Comparison of ENCODE assay signal across 24 cellular contexts in the genomic region with DNA sequence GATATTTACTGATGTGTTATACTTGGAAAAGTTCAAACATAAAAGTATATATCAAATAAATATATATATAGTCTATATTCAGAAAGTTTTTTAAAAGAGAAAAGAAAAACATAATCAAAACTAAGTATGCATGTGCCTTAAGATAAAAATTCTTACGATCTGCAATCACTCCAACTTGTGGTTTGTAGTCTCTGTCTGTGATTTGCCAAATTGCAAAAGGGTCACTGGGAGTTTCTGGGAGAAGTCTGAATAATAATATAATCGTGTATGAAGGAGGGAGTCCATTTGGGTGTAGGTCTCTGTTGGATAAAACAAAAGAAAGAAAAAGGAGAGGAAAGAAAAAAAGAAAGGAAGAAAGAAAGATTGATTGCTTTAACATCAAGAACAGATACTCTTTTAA.
"Had no signal": no experiment of that assay in that cellular context is flagged by ENCODE, and none has a peak within 500 bp of the region (broad histone marks: within the 10 kb centered on the region; RNA-seq: fewer than 3 reads in every experiment).

No MANE protein-coding gene starts in this region.

- H3K36me3 ChIP-seq: neutrophil, pancreas, right atrium auricular region, thyroid gland had no signal

- H3K36me3 Mint-ChIP-seq: activated naive CD8-positive, alpha-beta T cell treated with anti-CD3 and anti-CD28 coated beads, Interleukin-2, amount 10 ng/mL, durations not matched to agents 7 days and 5 days; natural killer cell treated with Interleukin-12 subunit alpha and Interleukin-12 subunit beta and Interleukin-15 and Interleukin-18, amount 100 ng/mL, for 72 hours; WTC11 had no signal

- H3K9me3 Mint-ChIP-seq: activated naive CD4-positive, alpha-beta T cell treated with anti-CD3 and anti-CD28 coated beads for 36 hours; activated naive CD8-positive, alpha-beta T cell treated with anti-CD3 and anti-CD28 coated beads, Interleukin-2, amount 10 ng/mL, durations not matched to agents 7 days and 5 days; activated T-cell treated with anti-CD3 and anti-CD28 coated beads, Interleukin-2, amount 50 U/mL, for 72 hours; natural killer cell treated with Interleukin-12 subunit alpha and Interleukin-12 subunit beta and Interleukin-15 and Interleukin-18, amount 100 ng/mL, for 72 hours; WTC11 had no signal

- H3K9me3 ChIP-seq: body of pancreas, esophagus squamous epithelium, neutrophil, pancreas, psoas muscle, right atrium auricular region, thyroid gland had no signal

- FAIRE-seq: endothelial cell of umbilical vein had no signal

- H3K4me3 ChIP-seq: body of pancreas, esophagus squamous epithelium, pancreas, psoas muscle, right atrium auricular region, thyroid gland had no signal

- H3K27ac Mint-ChIP-seq: activated naive CD4-positive, alpha-beta T cell treated with anti-CD3 and anti-CD28 coated beads for 36 hours; activated naive CD8-positive, alpha-beta T cell treated with anti-CD3 and anti-CD28 coated beads, Interleukin-2, amount 10 ng/mL, durations not matched to agents 7 days and 5 days; activated T-cell treated with anti-CD3 and anti-CD28 coated beads, Interleukin-2, amount 50 U/mL, for 72 hours; natural killer cell treated with Interleukin-12 subunit alpha and Interleukin-12 subunit beta and Interleukin-15 and Interleukin-18, amount 100 ng/mL, for 72 hours; WTC11 had no signal

- DNase-seq: activated CD4-positive, alpha-beta T cell treated with anti-CD3 and anti-CD28 coated beads, Interleukin-2, amount 50 U/mL, for 48 hours; activated effector memory CD4-positive, alpha-beta T cell treated with Interleukin-2 at 50 U/mL for 16 hours; activated naive CD4-positive, alpha-beta T cell treated with anti-CD3 and anti-CD28 coated beads for 36 hours; activated naive CD8-positive, alpha-beta T cell treated with anti-CD3 and anti-CD28 coated beads, Interleukin-2, amount 10 ng/mL, durations not matched to agents 7 days and 5 days; activated T-cell treated with anti-CD3 and anti-CD28 coated beads, Interleukin-2, amount 50 U/mL, for 72 hours; body of pancreas; dermis blood vessel endothelial cell; effector memory CD4-positive, alpha-beta T cell; esophagus squamous epithelium; foreskin melanocyte; hippocampal formation; left ventricle myocardium superior; mammary epithelial cell; pancreas; psoas muscle; stimulated activated CD4-positive, alpha-beta T cell treated with anti-CD3 and anti-CD28 coated beads, Interleukin-4, amount 100 ng/mL, for 24 hours; stimulated activated naive CD4-positive, alpha-beta T cell treated with Interleukin-2 at 50 U/mL for 16 hours; T1000; thyroid gland had no signal

- H3K4me1 Mint-ChIP-seq: activated naive CD8-positive, alpha-beta T cell treated with anti-CD3 and anti-CD28 coated beads, Interleukin-2, amount 10 ng/mL, durations not matched to agents 7 days and 5 days; WTC11 had no signal

- H3K27me3 ChIP-seq: body of pancreas, esophagus squamous epithelium, neutrophil, pancreas, right atrium auricular region, thyroid gland had no signal

- H3K4me1 ChIP-seq: esophagus squamous epithelium, psoas muscle, right atrium auricular region, thyroid gland had no signal

- H3K4me3 Mint-ChIP-seq: activated naive CD4-positive, alpha-beta T cell treated with anti-CD3 and anti-CD28 coated beads for 36 hours; activated naive CD8-positive, alpha-beta T cell treated with anti-CD3 and anti-CD28 coated beads, Interleukin-2, amount 10 ng/mL, durations not matched to agents 7 days and 5 days; activated T-cell treated with anti-CD3 and anti-CD28 coated beads, Interleukin-2, amount 50 U/mL, for 72 hours; natural killer cell treated with Interleukin-12 subunit alpha and Interleukin-12 subunit beta and Interleukin-15 and Interleukin-18, amount 100 ng/mL, for 72 hours; WTC11 had no signal

- ATAC-seq: activated T-cell treated with anti-CD3 and anti-CD28 coated beads, Interleukin-2, amount 50 U/mL, for 72 hours; body of pancreas; left ventricle myocardium superior; natural killer cell treated with Interleukin-12 subunit alpha and Interleukin-12 subunit beta and Interleukin-15 and Interleukin-18, amount 100 ng/mL, for 72 hours; pancreas; psoas muscle; WTC11 had no signal

- H3K27ac ChIP-seq: body of pancreas, neutrophil, pancreas, psoas muscle, right atrium auricular region, thyroid gland had no signal
